In genomic region chr10:44006826-44007225, GRCh38 we compare ENCODE assay signal across 31 cellular contexts.
"Had no signal": no experiment of that assay in that cellular context is flagged by ENCODE, and none has a peak within 500 bp of the region (broad histone marks: within the 10 kb centered on the region; RNA-seq: fewer than 3 reads in every experiment).

No MANE protein-coding gene starts in this region.

- ATAC-seq: activated T-cell treated with anti-CD3 and anti-CD28 coated beads, Interleukin-2, amount 50 U/mL, for 72 hours; body of pancreas; foreskin keratinocyte; heart right ventricle; left cardiac atrium; stimulated activated memory B cell treated with anti-CD40 and anti-IgM and Interleukin-4, amounts not matched to agents 10 μg/mL and 1 μg/mL and 100 μg/mL, for 72 hours; stimulated activated naive CD8-positive, alpha-beta T cell treated with anti-CD3 and anti-CD28 coated beads, Interleukin-15, amount 100 ng/mL, for 72 hours; WTC11 had no signal

- H3K36me3 Mint-ChIP-seq: activated naive CD8-positive, alpha-beta T cell; mesothelial cell of epicardium; naive B cell; stimulated activated memory B cell treated with anti-CD40 and anti-IgM and Interleukin-4, amounts not matched to agents 10 μg/mL and 1 μg/mL and 100 μg/mL, for 72 hours; type B pancreatic cell; WTC11 had no signal

- H3K27me3 Mint-ChIP-seq: stimulated activated memory B cell treated with anti-CD40 and anti-IgM and Interleukin-4, amounts not matched to agents 10 μg/mL and 1 μg/mL and 100 μg/mL, for 72 hours had no signal

- H3K27ac Mint-ChIP-seq: activated naive CD8-positive, alpha-beta T cell; activated T-cell treated with anti-CD3 and anti-CD28 coated beads, Interleukin-2, amount 50 U/mL, for 72 hours; mesothelial cell of epicardium; progenitor cell of endocrine pancreas; stimulated activated memory B cell treated with anti-CD40 and anti-IgM and Interleukin-4, amounts not matched to agents 10 μg/mL and 1 μg/mL and 100 μg/mL, for 72 hours; type B pancreatic cell; WTC11 had no signal

- H3K4me3 Mint-ChIP-seq: activated naive CD8-positive, alpha-beta T cell; activated T-cell treated with anti-CD3 and anti-CD28 coated beads, Interleukin-2, amount 50 U/mL, for 72 hours; mesothelial cell of epicardium; naive B cell; stimulated activated memory B cell treated with anti-CD40 and anti-IgM and Interleukin-4, amounts not matched to agents 10 μg/mL and 1 μg/mL and 100 μg/mL, for 72 hours; stimulated activated naive CD8-positive, alpha-beta T cell treated with anti-CD3 and anti-CD28 coated beads, Interleukin-15, amount 100 ng/mL, for 72 hours; type B pancreatic cell; WTC11 had no signal

- H3K4me1 Mint-ChIP-seq: naive B cell; stimulated activated memory B cell treated with anti-CD40 and anti-IgM and Interleukin-4, amounts not matched to agents 10 μg/mL and 1 μg/mL and 100 μg/mL, for 72 hours; WTC11 had no signal

- DNase-seq: activated CD4-positive, alpha-beta T cell treated with anti-CD3 and anti-CD28 coated beads for 1 hour; activated CD4-positive, alpha-beta T cell treated with anti-CD3 and anti-CD28 coated beads, Interleukin-2, amount 50 U/mL, for 4 hours; activated naive CD4-positive, alpha-beta T cell; activated T-cell treated with anti-CD3 and anti-CD28 coated beads for 4 hours; activated T-cell treated with anti-CD3 and anti-CD28 coated beads, Interleukin-2, amount 50 U/mL, for 72 hours; aorta; body of pancreas; dorsolateral prefrontal cortex; effector memory CD4-positive, alpha-beta T cell; erythroblast; foreskin keratinocyte; heart right ventricle; left cardiac atrium; mammary epithelial cell; naive B cell; ovary; retina; sigmoid colon; stimulated activated CD4-positive, alpha-beta T cell treated with anti-CD3 and anti-CD28 coated beads, Interleukin-1b, Interleukin-23, amount 100 ng/mL, for 48 hours; stimulated activated CD4-positive, alpha-beta T cell treated with anti-CD3 and anti-CD28 coated beads, Interleukin-4, amount 100 ng/mL, for 4 hours; stimulated activated CD8-positive, alpha-beta memory T cell treated with anti-CD3 and anti-CD28 coated beads, Interleukin-4, amount 100 ng/mL, for 48 hours; stimulated activated naive CD8-positive, alpha-beta T cell treated with anti-CD3 and anti-CD28 coated beads, Interleukin-15, amount 100 ng/mL, for 72 hours; substantia nigra; T-helper 2 cell; uterus had no signal

- H3K9me3 Mint-ChIP-seq: activated T-cell treated with anti-CD3 and anti-CD28 coated beads, Interleukin-2, amount 50 U/mL, for 72 hours; mesothelial cell of epicardium; stimulated activated memory B cell treated with anti-CD40 and anti-IgM and Interleukin-4, amounts not matched to agents 10 μg/mL and 1 μg/mL and 100 μg/mL, for 72 hours; stimulated activated naive CD8-positive, alpha-beta T cell treated with anti-CD3 and anti-CD28 coated beads, Interleukin-15, amount 100 ng/mL, for 72 hours; type B pancreatic cell; WTC11 had no signal
